Comparison of ENCODE assay signal across 13 cellular contexts in genomic region chr2:197136452-197136851, GRCh38.
A peak's percentile ranks its signal among the peaks of the same experiment; 100 is the strongest.
DNase-seq lines count a peak whose midpoint lies in the region; ATAC-seq and TF ChIP-seq lines count a peak whose summit lies in the region.
"Had no signal": no experiment of that assay in that cellular context is flagged by ENCODE, and none has a peak within 500 bp of the region (broad histone marks: within the 10 kb centered on the region; RNA-seq: fewer than 3 reads in every experiment).

No MANE protein-coding gene starts in this region.

- DNase-seq in stimulated activated naive CD8-positive, alpha-beta T cell treated with anti-CD3 and anti-CD28 coated beads, Interleukin-15, Interleukin-2, amounts not matched to agents 100 U/mL and 50 U/mL, for 24 hours, result no peak
- DNase-seq in activated CD4-positive, alpha-beta memory T cell treated with anti-CD3 and anti-CD28 coated beads for 36 hours, result no peak
- DNase-seq in fibroblast of the aortic adventitia (ENCODE audit: low read depth) (peak; percentile 25), NCI-H345 treated with DMSO at 0.1 percent for 48 hours (lab: John Stamatoyannopoulos, UW; ENCODE audit: unreplicated experiment) (no peak)
- DNase-seq: glutamatergic neuron, left colon, NCI-H1092 treated with DMSO at 0.1 percent for 48 hours, NCI-H2081 treated with DMSO at 0.1 percent for 48 hours, NCI-H510A had no signal

- H3K36me3 Mint-ChIP-seq in stimulated activated naive CD8-positive, alpha-beta T cell treated with anti-CD3 and anti-CD28 coated beads, Interleukin-15, Interleukin-2, amounts not matched to agents 100 ng/mL and 50 ng/mL, for 24 hours (ENCODE audit: low read depth), result peaks cover 58% of the 10 kb centered on the region
- H3K36me3 Mint-ChIP-seq in activated CD4-positive, alpha-beta memory T cell treated with anti-CD3 and anti-CD28 coated beads for 36 hours, result peaks cover 28% of the 10 kb centered on the region
- H3K36me3 Mint-ChIP-seq: mesothelial cell of epicardium had no signal

- H3K4me3 Mint-ChIP-seq in stimulated activated naive CD8-positive, alpha-beta T cell treated with anti-CD3 and anti-CD28 coated beads, Interleukin-15, Interleukin-2, amounts not matched to agents 100 ng/mL and 50 ng/mL, for 24 hours, result no peak overlapping the region
- no peak overlapping the region for H3K4me3 Mint-ChIP-seq in activated CD4-positive, alpha-beta memory T cell treated with anti-CD3 and anti-CD28 coated beads for 36 hours
- H3K4me3 Mint-ChIP-seq: mesothelial cell of epicardium had no signal

- H3K4me1 Mint-ChIP-seq in stimulated activated naive CD8-positive, alpha-beta T cell treated with anti-CD3 and anti-CD28 coated beads, Interleukin-15, Interleukin-2, amounts not matched to agents 100 ng/mL and 50 ng/mL, for 24 hours (ENCODE audit: low read depth), result peaks cover 96% of the 10 kb centered on the region
- H3K4me1 Mint-ChIP-seq in activated CD4-positive, alpha-beta memory T cell treated with anti-CD3 and anti-CD28 coated beads for 36 hours (ENCODE audit: low read depth), result peaks cover 85% of the 10 kb centered on the region

- TF ChIP-seq CTCF in fibroblast of the aortic adventitia (IDR thresholded peaks at IDR 0.05; ENCODE audit: insufficient read depth, low read length), result no peak

- intact Hi-C loops in activated CD4-positive, alpha-beta memory T cell treated with anti-CD3 and anti-CD28 coated beads for 36 hours (cut with micrococcal nuclease), result no loop called here

- no peak for ATAC-seq in stimulated activated naive CD8-positive, alpha-beta T cell treated with anti-CD3 and anti-CD28 coated beads, Interleukin-15, Interleukin-2, amounts not matched to agents 100 U/mL and 50 U/mL, for 24 hours
- ATAC-seq in HG03095 (IDR thresholded peaks at IDR 0.05; ENCODE audit: unreplicated experiment), result no peak
- no peak for ATAC-seq in HG02763 (IDR thresholded peaks at IDR 0.05; ENCODE audit: unreplicated experiment)
- ATAC-seq: left colon had no signal

- no peak overlapping the region for H3K4me3 ChIP-seq in fibroblast of the aortic adventitia (ENCODE audit: low read depth, low read length)

- POLR2A ChIA-PET in activated CD4-positive, alpha-beta memory T cell treated with anti-CD3 and anti-CD28 coated beads for 36 hours (lab: Charles Lee), result interaction anchor here (0.7 to 1.3 kb wide), 4 partner anchors 9 to 24 kb away, joined by 3 to 7 read pairs (median 3); no protein-coding TSS in a partner anchor

- no peaks in the 10 kb centered on the region for H3K27me3 Mint-ChIP-seq in stimulated activated naive CD8-positive, alpha-beta T cell treated with anti-CD3 and anti-CD28 coated beads, Interleukin-15, Interleukin-2, amounts not matched to agents 100 ng/mL and 50 ng/mL, for 24 hours
- H3K27me3 Mint-ChIP-seq in activated CD4-positive, alpha-beta memory T cell treated with anti-CD3 and anti-CD28 coated beads for 36 hours, result no peaks in the 10 kb centered on the region

- H3K27ac Mint-ChIP-seq in stimulated activated naive CD8-positive, alpha-beta T cell treated with anti-CD3 and anti-CD28 coated beads, Interleukin-15, Interleukin-2, amounts not matched to agents 100 ng/mL and 50 ng/mL, for 24 hours, result peak overlapping the region; percentile 89
- H3K27ac Mint-ChIP-seq in activated CD4-positive, alpha-beta memory T cell treated with anti-CD3 and anti-CD28 coated beads for 36 hours, result peak overlapping the region; percentile 44
- H3K27ac Mint-ChIP-seq: mesothelial cell of epicardium had no signal

- CTCF ChIA-PET in activated CD4-positive, alpha-beta memory T cell treated with anti-CD3 and anti-CD28 coated beads for 36 hours (lab: Charles Lee), result interaction anchor here (0.6 to 4.8 kb wide), 10 partner anchors 9 to 241 kb away, joined by 3 to 27 read pairs (median 4); no protein-coding TSS in a partner anchor

- H3K9me3 Mint-ChIP-seq in stimulated activated naive CD8-positive, alpha-beta T cell treated with anti-CD3 and anti-CD28 coated beads, Interleukin-15, Interleukin-2, amounts not matched to agents 100 ng/mL and 50 ng/mL, for 24 hours, result no peaks in the 10 kb centered on the region
- no peaks in the 10 kb centered on the region for H3K9me3 Mint-ChIP-seq in activated CD4-positive, alpha-beta memory T cell treated with anti-CD3 and anti-CD28 coated beads for 36 hours
- H3K9me3 Mint-ChIP-seq: mesothelial cell of epicardium had no signal
